ENCODE assay signal across 27 cellular contexts in genomic region chr3:180011927-180012326, GRCh38. TPM values are rescaled to one million over a fixed set of nuclear protein-coding genes. Genes with fewer than 3 reads are reported as not detected.
DNase-seq lines count a peak whose midpoint lies in the region; ATAC-seq and TF ChIP-seq lines count a peak whose summit lies in the region.
"Had no signal": no experiment of that assay in that cellular context is flagged by ENCODE, and none has a peak within 500 bp of the region (broad histone marks: within the 10 kb centered on the region; RNA-seq: fewer than 3 reads in every experiment).

No MANE protein-coding gene starts in this region.

- intact Hi-C loops in left ventricle myocardium superior (cut with micrococcal nuclease) = no loop called here

- no peaks in the 10 kb centered on the region for H3K27me3 ChIP-seq in WERI-Rb-1 (ENCODE audit: insufficient read depth, low read depth, severe bottlenecking)
- H3K27me3 ChIP-seq: MG63, SJSA1 had no signal

- TF ChIP-seq CTCF in WERI-Rb-1 (IDR thresholded peaks at IDR 0.05; ENCODE audit: low read depth, low read length) = no peak

- H3K27ac ChIP-seq in WERI-Rb-1 = peak overlapping the region; percentile 26; the same call in 1 of the 2 replicates
- H3K27ac ChIP-seq: PC-9, SJSA1 had no signal

- peaks cover 11% of the 10 kb centered on the region for H3K9me3 ChIP-seq in WERI-Rb-1 (ENCODE audit: severe bottlenecking)
- H3K9me3 ChIP-seq: BE2C, SJSA1 had no signal

- ATAC-seq in left ventricle myocardium superior (no peak), GM19351 (IDR thresholded peaks at IDR 0.05; ENCODE audit: unreplicated experiment) (no peak)
- ATAC-seq: Right ventricle myocardium inferior had no signal

- peak; percentile 16 for DNase-seq in NCI-H2171 treated with DMSO at 0.1 percent for 48 hours (lab: John Stamatoyannopoulos, UW)
- no peak for DNase-seq in NCI-H2171 (lab: John Stamatoyannopoulos, UW)
- peak; percentile 99 for DNase-seq in NCI-H82 (lab: John Stamatoyannopoulos, UW)
- DNase-seq in WERI-Rb-1 = no peak
- DNase-seq in superior temporal gyrus (ENCODE audit: extremely low spot score) = peak; percentile 41
- no peak for DNase-seq in left ventricle myocardium superior
- no peak for DNase-seq in activated T-cell treated with anti-CD3 and anti-CD28 coated beads, Interleukin-2, amount 50 U/mL, for 48 hours
- DNase-seq: 8988T; ACHN; BE2C; CD8-positive, alpha-beta memory T cell; DMS53; HCEC 1CT; IMR-90; KG1; MG63; NCI-H2029; NCI-H226; NCI-H510A; NCI-H748 treated with DMSO at 0.1 percent for 48 hours; NK-92 treated with Interleukin-12 subunit alpha and Interleukin-12 subunit beta, amount 100 ng/mL, for 24 hours; PC-9; SW 1271 had no signal

- no peak overlapping the region for H3K4me3 ChIP-seq in WERI-Rb-1 (ENCODE audit: low read depth, low read length)
- H3K4me3 ChIP-seq: MG63, PC-9, SJSA1 had no signal

- peaks cover 7% of the 10 kb centered on the region; the same call in 1 of the 2 replicates for H3K36me3 ChIP-seq in WERI-Rb-1
- H3K36me3 ChIP-seq: BE2C, MG63, SJSA1 had no signal

RNA-seq across cellular contexts. Expression of gene PEX5L, which starts 24.8 kb away (rescaled TPM):
- 0.57 TPM for total RNA-seq in left ventricle myocardium superior
- total RNA-seq: CD8-positive, alpha-beta memory T cell; IMR-90; RPMI7951; SJSA1 had no signal

Comparison
In these comparisons a context has a peak if more than half of its experiments do, and no peak if none do; other contexts are left out.
1. DNase-seq: peak in NCI-H2171 treated with DMSO at 0.1 percent for 48 hours (single experiment), NCI-H82 (single experiment) and superior temporal gyrus (single experiment); none in NCI-H2171 (single experiment), WERI-Rb-1 (single experiment), left ventricle myocardium superior (single experiment) and activated T-cell treated with anti-CD3 and anti-CD28 coated beads, Interleukin-2, amount 50 U/mL, for 48 hours (0 of 2).